Comparison of ENCODE assay signal across 1 cellular context in the genomic region with DNA sequence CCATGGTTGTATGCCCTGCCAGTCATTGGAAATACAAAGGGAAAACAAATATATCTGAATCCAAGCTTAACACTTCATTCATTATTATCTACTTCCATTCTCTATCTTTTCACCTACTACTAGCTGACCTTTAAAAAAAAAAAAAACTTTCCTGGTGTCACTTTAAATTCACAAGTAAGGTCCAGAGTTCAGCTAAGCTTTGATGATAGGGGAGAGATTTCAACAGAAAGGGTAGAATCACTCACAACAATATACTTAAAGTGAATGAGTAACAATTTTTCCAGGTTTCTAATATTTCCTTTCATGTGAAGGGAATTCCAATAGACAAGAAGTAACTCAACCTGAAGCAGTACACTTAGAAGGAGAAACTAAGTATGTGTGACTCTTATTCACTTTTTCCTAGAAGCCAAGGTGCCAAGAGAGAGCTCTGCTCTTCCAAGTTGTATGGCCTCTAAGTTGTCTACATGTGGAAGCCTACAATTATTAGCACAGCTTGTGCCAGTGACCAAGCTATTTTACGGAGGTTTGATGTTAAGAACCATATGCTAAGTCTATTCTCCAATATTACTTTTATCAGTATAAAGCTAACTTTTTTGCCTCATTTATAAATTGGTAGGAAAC.
TF ChIP-seq lines count a peak whose summit lies in the region.

No MANE protein-coding gene starts in this region.

TF ChIP-seq in HepG2, 621 proteins besides CTCF, POLR2A, EP300 and RAD21 (continued from another document and continues in another):
- TF ChIP-seq ZNF431 (CRISPR knock-in tag; IDR thresholded peaks at IDR 0.05; ENCODE audit: borderline replicate concordance, low read depth) (no peak), RFXAP (CRISPR knock-in tag; IDR thresholded peaks at IDR 0.05; ENCODE audit: borderline replicate concordance) (no peak), ZFP36L1 (CRISPR knock-in tag; IDR thresholded peaks at IDR 0.05) (no peak), DNMT3B (CRISPR knock-in tag; conservative IDR thresholded peaks at IDR 0.05) (no peak), POLR2AphosphoS5 (IDR thresholded peaks at IDR 0.05; ENCODE audit: low read depth, low read length) (no peak), THAP11 (CRISPR knock-in tag; IDR thresholded peaks at IDR 0.05) (0 out of 2 replicates have a peak, but pooled peaks have one; percentile 15), SYNCRIP (IDR thresholded peaks at IDR 0.05; ENCODE audit: insufficient read depth, low read depth, low read length) (no peak), SP1 (IDR thresholded peaks at IDR 0.05) (no peak), SP1 (CRISPR knock-in tag; IDR thresholded peaks at IDR 0.05) (no peak), ZNF891 (CRISPR knock-in tag; IDR thresholded peaks at IDR 0.05) (no peak), SOX5 (CRISPR knock-in tag; IDR thresholded peaks at IDR 0.05; ENCODE audit: borderline replicate concordance) (peak; percentile 74; the same call in 1 of the 2 replicates), RXRB (CRISPR knock-in tag; IDR thresholded peaks at IDR 0.05; ENCODE audit: borderline replicate concordance) (peak; percentile 42; the same call in 1 of the 2 replicates), KDM6A (CRISPR knock-in tag; IDR thresholded peaks at IDR 0.05; ENCODE audit: low read depth) (peak; percentile 67; the same call in 1 of the 2 replicates), HNF4G (IDR thresholded peaks at IDR 0.05; ENCODE audit: borderline replicate concordance, low read depth, low read length) (0 out of 2 replicates have a peak, but pooled peaks have one; percentile 36), HNF4G (CRISPR knock-in tag; IDR thresholded peaks at IDR 0.05; ENCODE audit: borderline replicate concordance, low read depth) (no peak), RNF2 (conservative IDR thresholded peaks at IDR 0.05; ENCODE audit: low read depth) (no peak), ZFP90 (CRISPR knock-in tag; IDR thresholded peaks at IDR 0.05; ENCODE audit: borderline replicate concordance) (no peak), ZBTB8A (CRISPR knock-in tag; IDR thresholded peaks at IDR 0.05; ENCODE audit: borderline replicate concordance, low read depth) (no peak), HNRNPL (IDR thresholded peaks at IDR 0.05; ENCODE audit: low read depth, low read length) (no peak)
- TF ChIP-seq, protein P1, sequence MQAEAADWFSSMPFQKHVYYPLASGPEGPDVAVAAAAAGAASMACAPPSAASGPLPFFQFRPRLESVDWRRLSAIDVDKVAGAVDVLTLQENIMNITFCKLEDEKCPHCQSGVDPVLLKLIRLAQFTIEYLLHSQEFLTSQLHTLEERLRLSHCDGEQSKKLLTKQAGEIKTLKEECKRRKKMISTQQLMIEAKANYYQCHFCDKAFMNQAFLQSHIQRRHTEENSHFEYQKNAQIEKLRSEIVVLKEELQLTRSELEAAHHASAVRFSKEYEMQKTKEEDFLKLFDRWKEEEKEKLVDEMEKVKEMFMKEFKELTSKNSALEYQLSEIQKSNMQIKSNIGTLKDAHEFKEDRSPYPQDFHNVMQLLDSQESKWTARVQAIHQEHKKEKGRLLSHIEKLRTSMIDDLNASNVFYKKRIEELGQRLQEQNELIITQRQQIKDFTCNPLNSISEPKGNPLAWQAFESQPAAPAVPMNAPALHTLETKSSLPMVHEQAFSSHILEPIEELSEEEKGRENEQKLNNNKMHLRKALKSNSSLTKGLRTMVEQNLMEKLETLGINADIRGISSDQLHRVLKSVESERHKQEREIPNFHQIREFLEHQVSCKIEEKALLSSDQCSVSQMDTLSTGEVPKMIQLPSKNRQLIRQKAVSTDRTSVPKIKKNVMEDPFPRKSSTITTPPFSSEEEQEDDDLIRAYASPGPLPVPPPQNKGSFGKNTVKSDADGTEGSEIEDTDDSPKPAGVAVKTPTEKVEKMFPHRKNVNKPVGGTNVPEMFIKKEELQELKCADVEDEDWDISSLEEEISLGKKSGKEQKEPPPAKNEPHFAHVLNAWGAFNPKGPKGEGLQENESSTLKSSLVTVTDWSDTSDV (CRISPR knock-in tag; IDR thresholded peaks at IDR 0.05), result no peak
- TF ChIP-seq, protein P2, sequence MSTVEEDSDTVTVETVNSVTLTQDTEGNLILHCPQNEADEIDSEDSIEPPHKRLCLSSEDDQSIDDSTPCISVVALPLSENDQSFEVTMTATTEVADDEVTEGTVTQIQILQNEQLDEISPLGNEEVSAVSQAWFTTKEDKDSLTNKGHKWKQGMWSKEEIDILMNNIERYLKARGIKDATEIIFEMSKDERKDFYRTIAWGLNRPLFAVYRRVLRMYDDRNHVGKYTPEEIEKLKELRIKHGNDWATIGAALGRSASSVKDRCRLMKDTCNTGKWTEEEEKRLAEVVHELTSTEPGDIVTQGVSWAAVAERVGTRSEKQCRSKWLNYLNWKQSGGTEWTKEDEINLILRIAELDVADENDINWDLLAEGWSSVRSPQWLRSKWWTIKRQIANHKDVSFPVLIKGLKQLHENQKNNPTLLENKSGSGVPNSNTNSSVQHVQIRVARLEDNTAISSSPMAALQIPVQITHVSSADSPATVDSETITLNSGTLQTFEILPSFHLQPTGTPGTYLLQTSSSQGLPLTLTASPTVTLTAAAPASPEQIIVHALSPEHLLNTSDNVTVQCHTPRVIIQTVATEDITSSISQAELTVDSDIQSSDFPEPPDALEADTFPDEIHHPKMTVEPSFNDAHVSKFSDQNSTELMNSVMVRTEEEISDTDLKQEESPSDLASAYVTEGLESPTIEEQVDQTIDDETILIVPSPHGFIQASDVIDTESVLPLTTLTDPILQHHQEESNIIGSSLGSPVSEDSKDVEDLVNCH (CRISPR knock-in tag; IDR thresholded peaks at IDR 0.05), result no peak
- TF ChIP-seq, protein P3, sequence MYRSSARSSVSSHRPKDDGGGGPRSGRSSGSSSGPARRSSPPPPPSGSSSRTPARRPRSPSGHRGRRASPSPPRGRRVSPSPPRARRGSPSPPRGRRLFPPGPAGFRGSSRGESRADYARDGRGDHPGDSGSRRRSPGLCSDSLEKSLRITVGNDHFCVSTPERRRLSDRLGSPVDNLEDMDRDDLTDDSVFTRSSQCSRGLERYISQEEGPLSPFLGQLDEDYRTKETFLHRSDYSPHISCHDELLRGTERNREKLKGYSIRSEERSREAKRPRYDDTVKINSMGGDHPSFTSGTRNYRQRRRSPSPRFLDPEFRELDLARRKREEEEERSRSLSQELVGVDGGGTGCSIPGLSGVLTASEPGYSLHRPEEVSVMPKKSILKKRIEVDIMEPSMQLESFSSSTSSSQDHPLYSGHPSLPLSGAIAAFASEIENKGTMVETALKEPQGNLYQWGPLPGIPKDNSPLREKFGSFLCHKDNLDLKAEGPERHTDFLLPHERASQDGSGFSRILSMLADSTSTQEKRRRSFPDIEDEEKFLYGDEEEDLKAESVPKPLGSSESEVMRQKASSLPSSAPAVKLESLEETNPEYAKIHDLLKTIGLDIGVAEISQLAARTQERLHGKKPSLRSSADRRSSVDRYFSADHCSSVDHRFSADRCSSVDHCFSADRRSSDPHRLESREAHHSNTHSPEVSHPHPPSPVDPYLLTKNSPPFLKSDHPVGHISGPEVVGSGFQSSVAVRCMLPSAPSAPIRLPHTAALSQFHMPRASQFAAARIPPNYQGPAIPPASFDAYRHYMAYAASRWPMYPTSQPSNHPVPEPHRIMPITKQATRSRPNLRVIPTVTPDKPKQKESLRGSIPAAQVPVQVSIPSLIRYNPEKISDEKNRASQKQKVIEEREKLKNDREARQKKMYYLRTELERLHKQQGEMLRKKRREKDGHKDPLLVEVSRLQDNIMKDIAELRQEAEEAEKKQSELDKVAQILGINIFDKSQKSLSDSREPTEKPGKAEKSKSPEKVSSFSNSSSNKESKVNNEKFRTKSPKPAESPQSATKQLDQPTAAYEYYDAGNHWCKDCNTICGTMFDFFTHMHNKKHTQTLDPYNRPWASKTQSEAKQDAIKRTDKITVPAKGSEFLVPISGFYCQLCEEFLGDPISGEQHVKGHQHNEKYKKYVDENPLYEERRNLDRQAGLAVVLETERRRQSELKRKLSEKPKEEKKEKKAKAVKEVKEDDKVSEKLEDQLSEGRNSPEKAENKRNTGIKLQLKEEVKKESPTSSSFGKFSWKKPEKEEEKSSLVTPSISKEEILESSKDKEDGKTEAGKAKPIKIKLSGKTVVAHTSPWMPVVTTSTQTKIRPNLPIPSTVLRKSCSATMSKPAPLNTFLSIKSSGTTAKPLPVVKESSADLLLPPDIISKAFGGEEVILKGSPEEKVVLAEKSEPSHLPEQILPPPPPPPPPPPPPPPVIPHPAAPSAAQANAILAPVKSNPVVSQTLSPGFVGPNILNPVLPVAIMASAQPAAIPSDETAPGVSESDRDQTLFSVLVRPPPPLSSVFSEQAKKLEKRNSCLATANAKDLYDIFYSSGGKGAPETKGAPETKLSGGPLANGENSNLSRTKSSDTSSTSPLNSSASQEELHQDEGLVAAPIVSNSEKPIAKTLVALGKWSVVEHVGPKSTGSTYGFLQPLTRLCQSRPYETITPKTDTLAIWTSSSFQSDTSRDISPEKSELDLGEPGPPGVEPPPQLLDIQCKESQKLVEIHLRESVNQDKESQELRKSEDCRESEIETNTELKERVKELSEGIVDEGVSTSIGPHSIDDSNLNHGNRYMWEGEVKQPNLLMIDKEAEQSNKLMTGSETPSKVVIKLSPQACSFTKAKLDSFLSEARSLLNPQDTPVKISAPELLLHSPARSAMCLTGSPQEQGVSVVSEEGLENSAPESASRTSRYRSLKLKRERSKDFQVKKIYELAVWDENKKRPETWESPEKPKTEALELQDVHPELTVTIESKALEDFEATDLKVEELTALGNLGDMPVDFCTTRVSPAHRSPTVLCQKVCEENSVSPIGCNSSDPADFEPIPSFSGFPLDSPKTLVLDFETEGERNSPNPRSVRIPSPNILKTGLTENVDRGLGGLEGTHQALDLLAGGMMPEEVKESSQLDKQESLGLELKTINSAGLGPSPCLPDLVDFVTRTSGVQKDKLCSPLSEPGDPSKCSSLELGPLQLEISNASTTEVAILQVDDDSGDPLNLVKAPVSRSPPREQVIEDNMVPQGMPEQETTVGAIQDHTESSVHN (CRISPR knock-in tag; IDR thresholded peaks at IDR 0.05), result no peak
- TF ChIP-seq, protein P4, sequence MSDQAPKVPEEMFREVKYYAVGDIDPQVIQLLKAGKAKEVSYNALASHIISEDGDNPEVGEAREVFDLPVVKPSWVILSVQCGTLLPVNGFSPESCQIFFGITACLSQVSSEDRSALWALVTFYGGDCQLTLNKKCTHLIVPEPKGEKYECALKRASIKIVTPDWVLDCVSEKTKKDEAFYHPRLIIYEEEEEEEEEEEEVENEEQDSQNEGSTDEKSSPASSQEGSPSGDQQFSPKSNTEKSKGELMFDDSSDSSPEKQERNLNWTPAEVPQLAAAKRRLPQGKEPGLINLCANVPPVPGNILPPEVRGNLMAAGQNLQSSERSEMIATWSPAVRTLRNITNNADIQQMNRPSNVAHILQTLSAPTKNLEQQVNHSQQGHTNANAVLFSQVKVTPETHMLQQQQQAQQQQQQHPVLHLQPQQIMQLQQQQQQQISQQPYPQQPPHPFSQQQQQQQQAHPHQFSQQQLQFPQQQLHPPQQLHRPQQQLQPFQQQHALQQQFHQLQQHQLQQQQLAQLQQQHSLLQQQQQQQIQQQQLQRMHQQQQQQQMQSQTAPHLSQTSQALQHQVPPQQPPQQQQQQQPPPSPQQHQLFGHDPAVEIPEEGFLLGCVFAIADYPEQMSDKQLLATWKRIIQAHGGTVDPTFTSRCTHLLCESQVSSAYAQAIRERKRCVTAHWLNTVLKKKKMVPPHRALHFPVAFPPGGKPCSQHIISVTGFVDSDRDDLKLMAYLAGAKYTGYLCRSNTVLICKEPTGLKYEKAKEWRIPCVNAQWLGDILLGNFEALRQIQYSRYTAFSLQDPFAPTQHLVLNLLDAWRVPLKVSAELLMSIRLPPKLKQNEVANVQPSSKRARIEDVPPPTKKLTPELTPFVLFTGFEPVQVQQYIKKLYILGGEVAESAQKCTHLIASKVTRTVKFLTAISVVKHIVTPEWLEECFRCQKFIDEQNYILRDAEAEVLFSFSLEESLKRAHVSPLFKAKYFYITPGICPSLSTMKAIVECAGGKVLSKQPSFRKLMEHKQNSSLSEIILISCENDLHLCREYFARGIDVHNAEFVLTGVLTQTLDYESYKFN (CRISPR knock-in tag; conservative IDR thresholded peaks at IDR 0.05), result peak; percentile 85
- TF ChIP-seq, protein P5, sequence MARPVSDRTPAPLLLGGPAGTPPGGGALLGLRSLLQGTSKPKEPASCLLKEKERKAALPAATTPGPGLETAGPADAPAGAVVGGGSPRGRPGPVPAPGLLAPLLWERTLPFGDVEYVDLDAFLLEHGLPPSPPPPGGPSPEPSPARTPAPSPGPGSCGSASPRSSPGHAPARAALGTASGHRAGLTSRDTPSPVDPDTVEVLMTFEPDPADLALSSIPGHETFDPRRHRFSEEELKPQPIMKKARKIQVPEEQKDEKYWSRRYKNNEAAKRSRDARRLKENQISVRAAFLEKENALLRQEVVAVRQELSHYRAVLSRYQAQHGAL (CRISPR knock-in tag; IDR thresholded peaks at IDR 0.05; ENCODE audit: not compliant biosample characterization), result no peak
- TF ChIP-seq, protein P6, sequence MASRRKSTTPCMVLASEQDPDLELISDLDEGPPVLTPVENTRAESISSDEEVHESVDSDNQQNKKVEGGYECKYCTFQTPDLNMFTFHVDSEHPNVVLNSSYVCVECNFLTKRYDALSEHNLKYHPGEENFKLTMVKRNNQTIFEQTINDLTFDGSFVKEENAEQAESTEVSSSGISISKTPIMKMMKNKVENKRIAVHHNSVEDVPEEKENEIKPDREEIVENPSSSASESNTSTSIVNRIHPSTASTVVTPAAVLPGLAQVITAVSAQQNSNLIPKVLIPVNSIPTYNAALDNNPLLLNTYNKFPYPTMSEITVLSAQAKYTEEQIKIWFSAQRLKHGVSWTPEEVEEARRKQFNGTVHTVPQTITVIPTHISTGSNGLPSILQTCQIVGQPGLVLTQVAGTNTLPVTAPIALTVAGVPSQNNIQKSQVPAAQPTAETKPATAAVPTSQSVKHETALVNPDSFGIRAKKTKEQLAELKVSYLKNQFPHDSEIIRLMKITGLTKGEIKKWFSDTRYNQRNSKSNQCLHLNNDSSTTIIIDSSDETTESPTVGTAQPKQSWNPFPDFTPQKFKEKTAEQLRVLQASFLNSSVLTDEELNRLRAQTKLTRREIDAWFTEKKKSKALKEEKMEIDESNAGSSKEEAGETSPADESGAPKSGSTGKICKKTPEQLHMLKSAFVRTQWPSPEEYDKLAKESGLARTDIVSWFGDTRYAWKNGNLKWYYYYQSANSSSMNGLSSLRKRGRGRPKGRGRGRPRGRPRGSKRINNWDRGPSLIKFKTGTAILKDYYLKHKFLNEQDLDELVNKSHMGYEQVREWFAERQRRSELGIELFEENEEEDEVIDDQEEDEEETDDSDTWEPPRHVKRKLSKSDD (CRISPR knock-in tag; IDR thresholded peaks at IDR 0.05; ENCODE audit: low read depth), result no peak
- TF ChIP-seq, protein P7, sequence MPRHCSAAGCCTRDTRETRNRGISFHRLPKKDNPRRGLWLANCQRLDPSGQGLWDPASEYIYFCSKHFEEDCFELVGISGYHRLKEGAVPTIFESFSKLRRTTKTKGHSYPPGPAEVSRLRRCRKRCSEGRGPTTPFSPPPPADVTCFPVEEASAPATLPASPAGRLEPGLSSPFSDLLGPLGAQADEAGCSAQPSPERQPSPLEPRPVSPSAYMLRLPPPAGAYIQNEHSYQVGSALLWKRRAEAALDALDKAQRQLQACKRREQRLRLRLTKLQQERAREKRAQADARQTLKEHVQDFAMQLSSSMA (CRISPR knock-in tag; IDR thresholded peaks at IDR 0.05), result no peak
